ENCODE assay signal across 26 cellular contexts in genomic region chr19:33507021-33507956, GRCh38. TPM values are rescaled to one million over a fixed set of nuclear protein-coding genes. Genes with fewer than 3 reads are reported as not detected.
DNase-seq lines count a peak whose midpoint lies in the region; ATAC-seq and TF ChIP-seq lines count a peak whose summit lies in the region.
"Had no signal": no experiment of that assay in that cellular context is flagged by ENCODE, and none has a peak within 500 bp of the region (broad histone marks: within the 10 kb centered on the region; RNA-seq: fewer than 3 reads in every experiment).

No MANE protein-coding gene starts in this region.

- TF ChIP-seq CTCF in HFFc6 (IDR thresholded peaks at IDR 0.05), result no peak
- no peak for TF ChIP-seq CTCF in glutamatergic neuron (IDR thresholded peaks at IDR 0.05; ENCODE audit: partially characterized antibody, unreplicated experiment)

- ATAC-seq in SK-N-SH treated with all-trans-retinoic acid at 6 μM for 48 hours, result peak; percentile 72
- no peak for ATAC-seq in stimulated activated memory B cell treated with anti-CD40 and anti-IgM and Interleukin-4, amounts not matched to agents 10 μg/mL and 1 μg/mL and 100 μg/mL, for 72 hours
- ATAC-seq: activated CD8-positive, alpha-beta T cell treated with anti-CD3 and anti-CD28 coated beads for 36 hours had no signal

- H3K4me3 Mint-ChIP-seq in HFFc6 (no peak overlapping the region), glutamatergic neuron (ENCODE audit: unreplicated experiment) (no peak overlapping the region)
- no peak overlapping the region for H3K4me3 Mint-ChIP-seq in stimulated activated memory B cell treated with anti-CD40 and anti-IgM and Interleukin-4, amounts not matched to agents 10 μg/mL and 1 μg/mL and 100 μg/mL, for 72 hours
- H3K4me3 Mint-ChIP-seq: activated CD8-positive, alpha-beta T cell treated with anti-CD3 and anti-CD28 coated beads for 36 hours; dendritic cell treated with granulocyte-macrophage colony-stimulating factor and Interleukin-4, amounts not matched to agents 40 ng/mL and 50 ng/mL, for 4 days; nephron had no signal

- H3K9me3 Mint-ChIP-seq in HFFc6, result no peaks in the 10 kb centered on the region
- H3K9me3 Mint-ChIP-seq in glutamatergic neuron (ENCODE audit: unreplicated experiment), result peaks cover 5% of the 10 kb centered on the region
- H3K9me3 Mint-ChIP-seq in stimulated activated memory B cell treated with anti-CD40 and anti-IgM and Interleukin-4, amounts not matched to agents 10 μg/mL and 1 μg/mL and 100 μg/mL, for 72 hours, result no peaks in the 10 kb centered on the region
- H3K9me3 Mint-ChIP-seq: activated CD8-positive, alpha-beta T cell treated with anti-CD3 and anti-CD28 coated beads for 36 hours; CD4-positive, CD25-positive, alpha-beta regulatory T cell; dendritic cell treated with granulocyte-macrophage colony-stimulating factor and Interleukin-4, amounts not matched to agents 40 ng/mL and 50 ng/mL, for 4 days; nephron had no signal

- H3K4me1 Mint-ChIP-seq in HFFc6 (ENCODE audit: low read depth), result peaks cover 26% of the 10 kb centered on the region
- peaks cover 27% of the 10 kb centered on the region for H3K4me1 Mint-ChIP-seq in glutamatergic neuron (ENCODE audit: low read depth, unreplicated experiment)
- H3K4me1 Mint-ChIP-seq in stimulated activated memory B cell treated with anti-CD40 and anti-IgM and Interleukin-4, amounts not matched to agents 10 μg/mL and 1 μg/mL and 100 μg/mL, for 72 hours, result peaks cover 13% of the 10 kb centered on the region
- H3K4me1 Mint-ChIP-seq: nephron had no signal

- DNase-seq in HFFc6 (peak; percentile 19), glutamatergic neuron (no peak), occipital lobe (lab: John Stamatoyannopoulos, UW) (peak; percentile 17), head of caudate nucleus (no peak), DMS153 treated with DMSO at 0.1 percent for 48 hours (lab: John Stamatoyannopoulos, UW; ENCODE audit: unreplicated experiment) (no peak), NCI-H2081 treated with DMSO at 0.1 percent for 48 hours (lab: John Stamatoyannopoulos, UW) (no peak)
- DNase-seq: activated CD4-positive, CD25-positive, alpha-beta regulatory T cell; activated CD8-positive, alpha-beta T cell treated with anti-CD3 and anti-CD28 coated beads for 36 hours; activated naive CD4-positive, alpha-beta T cell; activated T-cell treated with anti-CD3 and anti-CD28 coated beads, Interleukin-2, amount 50 U/mL, for 1 hour; amniotic stem cell; caudate nucleus; CD4-positive, CD25-positive, alpha-beta regulatory T cell; foreskin melanocyte; KBM-7; kidney; midbrain; MM.1S; NCI-H1436; NCI-H2171; NCI-H524 treated with DMSO at 0.1 percent for 48 hours; T1000 had no signal

- peaks cover 2% of the 10 kb centered on the region; the same call in 1 of the 2 replicates for H3K27me3 Mint-ChIP-seq in HFFc6 (ENCODE audit: insufficient read depth)
- H3K27me3 Mint-ChIP-seq in glutamatergic neuron (ENCODE audit: unreplicated experiment), result peaks cover 8% of the 10 kb centered on the region
- H3K27me3 Mint-ChIP-seq in stimulated activated memory B cell treated with anti-CD40 and anti-IgM and Interleukin-4, amounts not matched to agents 10 μg/mL and 1 μg/mL and 100 μg/mL, for 72 hours, result no peaks in the 10 kb centered on the region
- H3K27me3 Mint-ChIP-seq: activated CD8-positive, alpha-beta T cell treated with anti-CD3 and anti-CD28 coated beads for 36 hours; CD4-positive, CD25-positive, alpha-beta regulatory T cell; dendritic cell treated with granulocyte-macrophage colony-stimulating factor and Interleukin-4, amounts not matched to agents 40 ng/mL and 50 ng/mL, for 4 days had no signal

- H3K36me3 Mint-ChIP-seq in HFFc6 (ENCODE audit: low read depth) (no peaks in the 10 kb centered on the region), glutamatergic neuron (ENCODE audit: unreplicated experiment) (no peaks in the 10 kb centered on the region)
- peaks cover 50% of the 10 kb centered on the region for H3K36me3 Mint-ChIP-seq in stimulated activated memory B cell treated with anti-CD40 and anti-IgM and Interleukin-4, amounts not matched to agents 10 μg/mL and 1 μg/mL and 100 μg/mL, for 72 hours

- intact Hi-C loops in head of caudate nucleus (cut with DNase I), result no loop called here

- peak overlapping the region; percentile 3; the same call in 1 of the 2 replicates for H3K27ac Mint-ChIP-seq in HFFc6
- peak overlapping the region; percentile 38 for H3K27ac Mint-ChIP-seq in glutamatergic neuron (ENCODE audit: unreplicated experiment)
- no peak overlapping the region for H3K27ac Mint-ChIP-seq in stimulated activated memory B cell treated with anti-CD40 and anti-IgM and Interleukin-4, amounts not matched to agents 10 μg/mL and 1 μg/mL and 100 μg/mL, for 72 hours
- H3K27ac Mint-ChIP-seq: activated CD8-positive, alpha-beta T cell treated with anti-CD3 and anti-CD28 coated beads for 36 hours; CD4-positive, CD25-positive, alpha-beta regulatory T cell; dendritic cell treated with granulocyte-macrophage colony-stimulating factor and Interleukin-4, amounts not matched to agents 40 ng/mL and 50 ng/mL, for 4 days; nephron had no signal

TF ChIP-seq in SK-N-SH treated with all-trans-retinoic acid at 6 μM for 48 hours, 23 proteins besides CTCF, POLR2A, EP300 and RAD21:
- TF ChIP-seq SNAI2 (CRISPR knock-in tag; IDR thresholded peaks at IDR 0.05), result 0 out of 2 replicates have a peak, but pooled peaks have one; percentile 9
- no peak for TF ChIP-seq ZC3H10 (CRISPR knock-in tag; IDR thresholded peaks at IDR 0.05)
- TF ChIP-seq TSHZ2 (CRISPR knock-in tag; IDR thresholded peaks at IDR 0.05), result peak; percentile 77
- TF ChIP-seq OSR1 (CRISPR knock-in tag; IDR thresholded peaks at IDR 0.05), result no peak
- TF ChIP-seq TCF4 (CRISPR knock-in tag; IDR thresholded peaks at IDR 0.05; ENCODE audit: borderline replicate concordance), result peak; percentile 71; the same call in 1 of the 2 replicates

RNA-seq across cellular contexts. Expression of gene PEPD, which starts 14.3 kb away (rescaled TPM):
- total RNA-seq in HFFc6 (2021; fragmentation: NEBNext Ultra II Directional; extraction: Animal tissue kit (Norgen Biotek cat#: 25700)), result 10 to 100 TPM; 57.0 to 76.9 (median 67.6) TPM
- total RNA-seq in glutamatergic neuron (ENCODE audit: unreplicated experiment) (93.3 TPM), occipital lobe (21.5 TPM)

Comparison
In these comparisons a context has a peak if more than half of its experiments do, and no peak if none do; other contexts are left out.
1. DNase-seq: peak in HFFc6 (single experiment) and occipital lobe (single experiment); none in glutamatergic neuron (single experiment), head of caudate nucleus (0 of 42), DMS153 treated with DMSO at 0.1 percent for 48 hours (single experiment) and NCI-H2081 treated with DMSO at 0.1 percent for 48 hours (single experiment).